In the genomic region with DNA sequence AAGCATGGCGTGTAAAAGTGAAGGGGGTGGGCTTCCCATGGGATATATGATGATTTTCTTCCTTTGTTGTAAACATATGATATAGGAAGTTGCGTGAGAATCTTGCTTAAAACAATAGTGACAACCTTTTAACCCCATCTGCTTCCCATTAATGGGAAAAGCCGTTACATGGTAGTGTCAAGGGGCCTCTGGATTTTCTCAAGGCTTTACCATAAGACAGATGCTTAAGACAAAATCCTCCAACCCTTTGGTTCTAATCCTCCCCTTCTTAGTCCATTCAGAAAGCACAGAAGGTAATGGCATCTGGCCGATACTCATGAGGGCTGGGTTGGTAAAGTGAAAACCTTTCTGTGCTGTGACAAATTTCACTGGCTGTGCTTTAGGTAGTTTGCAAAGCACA, we compare ENCODE assay signal across 21 cellular contexts. TPM values are rescaled to one million over a fixed set of nuclear protein-coding genes. Genes with fewer than 3 reads are reported as not detected.
A peak's percentile ranks its signal among the peaks of the same experiment; 100 is the strongest.
DNase-seq lines count a peak whose midpoint lies in the region; ATAC-seq, FAIRE-seq and TF ChIP-seq lines count a peak whose summit lies in the region.
"Had no signal": no experiment of that assay in that cellular context is flagged by ENCODE, and none has a peak within 500 bp of the region (broad histone marks: within the 10 kb centered on the region; RNA-seq: fewer than 3 reads in every experiment).

No MANE protein-coding gene starts in this region.

- no peaks in the 10 kb centered on the region for H3K36me3 Mint-ChIP-seq in stimulated activated effector memory CD8-positive, alpha-beta T cell treated with anti-CD3 and anti-CD28 coated beads, Interleukin-12 subunit alpha, Interleukin-12 subunit beta, amount 100 ng/mL, for 72 hours
- no peaks in the 10 kb centered on the region for H3K36me3 Mint-ChIP-seq in activated T-cell treated with anti-CD3 and anti-CD28 coated beads, Interleukin-2, amount 50 U/mL, for 4 hours (ENCODE audit: insufficient read depth)
- H3K36me3 Mint-ChIP-seq: naive B cell; stimulated activated naive B cell treated with anti-CD40 and anti-IgM and Interleukin-4, amounts not matched to agents 10 μg/mL and 1 μg/mL and 100 μg/mL, for 72 hours had no signal

- no peak overlapping the region for H3K4me3 Mint-ChIP-seq in stimulated activated effector memory CD8-positive, alpha-beta T cell treated with anti-CD3 and anti-CD28 coated beads, Interleukin-12 subunit alpha, Interleukin-12 subunit beta, amount 100 ng/mL, for 72 hours
- no peak overlapping the region for H3K4me3 Mint-ChIP-seq in activated T-cell treated with anti-CD3 and anti-CD28 coated beads, Interleukin-2, amount 50 U/mL, for 4 hours
- H3K4me3 Mint-ChIP-seq: CD4-positive, CD25-positive, alpha-beta regulatory T cell; effector memory CD8-positive, alpha-beta T cell; immature natural killer cell; naive B cell; stimulated activated naive B cell treated with anti-CD40 and anti-IgM and Interleukin-4, amounts not matched to agents 10 μg/mL and 1 μg/mL and 100 μg/mL, for 72 hours; T-helper 2 cell treated with Interferon-gamma antibody and Interleukin-4, amounts not matched to agents 5 μg/mL and 100 μg/mL, for 36 hours had no signal

- peaks cover 22% of the 10 kb centered on the region for H3K4me1 Mint-ChIP-seq in stimulated activated effector memory CD8-positive, alpha-beta T cell treated with anti-CD3 and anti-CD28 coated beads, Interleukin-12 subunit alpha, Interleukin-12 subunit beta, amount 100 ng/mL, for 72 hours
- H3K4me1 Mint-ChIP-seq in activated T-cell treated with anti-CD3 and anti-CD28 coated beads, Interleukin-2, amount 50 U/mL, for 4 hours (ENCODE audit: low read depth): peaks cover 2% of the 10 kb centered on the region
- H3K4me1 Mint-ChIP-seq: immature natural killer cell; naive B cell; stimulated activated naive B cell treated with anti-CD40 and anti-IgM and Interleukin-4, amounts not matched to agents 10 μg/mL and 1 μg/mL and 100 μg/mL, for 72 hours had no signal

- no peak overlapping the region for H3K4me3 ChIP-seq in right lobe of liver
- no peak overlapping the region for H3K4me3 ChIP-seq in HepG2 (replicated peaks in 1 of 3; ENCODE audit: insufficient read depth in 1 of 3, low read depth in 2 of 3, low read length in 3 of 3)
- no peak overlapping the region for H3K4me3 ChIP-seq in brain microvascular endothelial cell (ENCODE audit: low read depth, low read length)
- H3K4me3 ChIP-seq in foreskin fibroblast (ENCODE audit: low read depth in 1 of 2, low read length in 2 of 2): no peak overlapping the region
- H3K4me3 ChIP-seq: upper lobe of right lung had no signal

- CTCF ChIA-PET in HepG2 (lab: Yijun Ruan, JAX; ENCODE audit: low intra/inter-chr PET ratio, low total read pairs): no interaction called here

- no peaks in the 10 kb centered on the region for H3K79me2 ChIP-seq in HepG2 (ENCODE audit: insufficient read depth, low read length)

- no peaks in the 10 kb centered on the region for H4K20me1 ChIP-seq in HepG2 (ENCODE audit: insufficient read depth, low read length)

- H3K4me1 ChIP-seq in right lobe of liver: peaks cover 0 to 59% (median 0%) of the 10 kb centered on the region in 4 donors
- H3K4me1 ChIP-seq in HepG2 (ENCODE audit: insufficient read depth, low read length): no peaks in the 10 kb centered on the region

- TF ChIP-seq POLR2A in right lobe of liver (IDR thresholded peaks at IDR 0.05) (no peak), HepG2 (IDR thresholded peaks at IDR 0.05; ENCODE audit: insufficient read depth in 1 of 2, low read depth in 2 of 2, low read length in 2 of 2) (no peak)

- intact Hi-C loops in right lobe of liver (cut with DNase I): loop anchor here in 1 of 2 donors (10.0 kb wide), 2 partner anchors 185 to 605 kb away; no protein-coding TSS in a partner anchor
- intact Hi-C loops in HepG2 (cut with micrococcal nuclease; ENCODE audit: unreplicated experiment): loop anchor here (10.0 kb wide), 2 partner anchors 425 to 635 kb away; a partner anchor contains a TSS

- no peak overlapping the region for H2AFZ ChIP-seq in HepG2 (ENCODE audit: low read length)

- TF ChIP-seq CTCF in right lobe of liver (IDR thresholded peaks at IDR 0.05) (no peak), HepG2 (CRISPR knock-in tag; IDR thresholded peaks at IDR 0.05) (no peak), brain microvascular endothelial cell (IDR thresholded peaks at IDR 0.05; ENCODE audit: low read depth, low read length, missing control alignments) (no peak), foreskin fibroblast (IDR thresholded peaks at IDR 0.05; ENCODE audit: low read depth, low read length) (no peak)

- no peak for FAIRE-seq in HepG2 (lab: Jason Lieb, UNC)
- FAIRE-seq: A204.1 had no signal

- ATAC-seq in right lobe of liver: peak in 2 of 4 donors; percentile 8 to 18
- ATAC-seq in HepG2: no peak
- no peak for ATAC-seq in GM21360 (IDR thresholded peaks at IDR 0.05; ENCODE audit: unreplicated experiment)
- ATAC-seq in stimulated activated effector memory CD8-positive, alpha-beta T cell treated with anti-CD3 and anti-CD28 coated beads, Interleukin-12 subunit alpha, Interleukin-12 subunit beta, amount 100 ng/mL, for 72 hours: no peak
- ATAC-seq in activated T-cell treated with anti-CD3 and anti-CD28 coated beads, Interleukin-2, amount 50 U/mL, for 4 hours: no peak
- ATAC-seq: effector memory CD8-positive, alpha-beta T cell; stimulated activated naive B cell treated with anti-CD40 and anti-IgM and Interleukin-4, amounts not matched to agents 10 μg/mL and 1 μg/mL and 100 μg/mL, for 72 hours had no signal

- DNase-seq in right lobe of liver (no peak), HepG2 (ENCODE audit: low spot score) (no peak), brain microvascular endothelial cell (no peak), foreskin fibroblast (peak; percentile 44 to 66), NCI-H187 (lab: John Stamatoyannopoulos, UW) (no peak)
- no peak for DNase-seq in stimulated activated effector memory CD8-positive, alpha-beta T cell treated with anti-CD3 and anti-CD28 coated beads, Interleukin-12 subunit alpha, Interleukin-12 subunit beta, amount 100 ng/mL, for 72 hours (ENCODE audit: low spot score in 2 of 2)
- no peak for DNase-seq in activated T-cell treated with anti-CD3 and anti-CD28 coated beads, Interleukin-2, amount 50 U/mL, for 4 hours
- DNase-seq: activated CD4-positive, CD25-positive, alpha-beta regulatory T cell; activated CD8-positive, alpha-beta memory T cell treated with anti-CD3 and anti-CD28 coated beads for 24 hours; DMS79 treated with DMSO at 0.1 percent for 48 hours; effector memory CD8-positive, alpha-beta T cell; immature natural killer cell; naive B cell; NCI-H1436 treated with DMSO at 0.1 percent for 48 hours; SHP77 treated with DMSO at 0.1 percent for 48 hours; stimulated activated naive B cell treated with anti-CD40 and anti-IgM and Interleukin-4, amounts not matched to agents 10 μg/mL and 1 μg/mL and 100 μg/mL, for 72 hours; upper lobe of right lung had no signal

- POLR2A ChIA-PET in HepG2 (lab: Yijun Ruan, JAX): no interaction called here

- no peaks in the 10 kb centered on the region for H3K36me3 ChIP-seq in right lobe of liver
- no peaks in the 10 kb centered on the region for H3K36me3 ChIP-seq in HepG2 (replicated peaks in 1 of 2; ENCODE audit: control insufficient read depth in 1 of 2, insufficient read depth in 2 of 2, low read length in 2 of 2)
- no peaks in the 10 kb centered on the region for H3K36me3 ChIP-seq in brain microvascular endothelial cell (replicated peaks)
- H3K36me3 ChIP-seq: upper lobe of right lung had no signal

- H3K9me3 ChIP-seq in right lobe of liver (no peaks in the 10 kb centered on the region), HepG2 (ENCODE audit: low read length) (no peaks in the 10 kb centered on the region)
- H3K9me3 ChIP-seq: upper lobe of right lung had no signal

- BruUV-seq in HepG2 (replicated peaks; lab: Mats Ljungman, UMichigan): no TSS peak

- TF ChIP-seq EP300 in HepG2 (IDR thresholded peaks at IDR 0.05; ENCODE audit: low read depth in 2 of 2, low read length in 2 of 2) (no peak), HepG2 (CRISPR knock-in tag; IDR thresholded peaks at IDR 0.05; ENCODE audit: borderline replicate concordance) (no peak)

- no peak for TF ChIP-seq RAD21 in HepG2 (CRISPR knock-in tag; IDR thresholded peaks at IDR 0.05)

- no peak overlapping the region for H3K4me2 ChIP-seq in HepG2 (ENCODE audit: low read depth, low read length)

- H3K27ac Mint-ChIP-seq in stimulated activated effector memory CD8-positive, alpha-beta T cell treated with anti-CD3 and anti-CD28 coated beads, Interleukin-12 subunit alpha, Interleukin-12 subunit beta, amount 100 ng/mL, for 72 hours: no peak overlapping the region
- H3K27ac Mint-ChIP-seq: effector memory CD8-positive, alpha-beta T cell; immature natural killer cell; stimulated activated naive B cell treated with anti-CD40 and anti-IgM and Interleukin-4, amounts not matched to agents 10 μg/mL and 1 μg/mL and 100 μg/mL, for 72 hours; T-helper 2 cell treated with Interferon-gamma antibody and Interleukin-4, amounts not matched to agents 5 μg/mL and 100 μg/mL, for 36 hours had no signal

- no peaks in the 10 kb centered on the region for H3K9me3 Mint-ChIP-seq in stimulated activated effector memory CD8-positive, alpha-beta T cell treated with anti-CD3 and anti-CD28 coated beads, Interleukin-12 subunit alpha, Interleukin-12 subunit beta, amount 100 ng/mL, for 72 hours
- H3K9me3 Mint-ChIP-seq in activated T-cell treated with anti-CD3 and anti-CD28 coated beads, Interleukin-2, amount 50 U/mL, for 4 hours: no peaks in the 10 kb centered on the region
- H3K9me3 Mint-ChIP-seq: CD4-positive, CD25-positive, alpha-beta regulatory T cell; effector memory CD8-positive, alpha-beta T cell; immature natural killer cell; stimulated activated naive B cell treated with anti-CD40 and anti-IgM and Interleukin-4, amounts not matched to agents 10 μg/mL and 1 μg/mL and 100 μg/mL, for 72 hours; T-helper 2 cell treated with Interferon-gamma antibody and Interleukin-4, amounts not matched to agents 5 μg/mL and 100 μg/mL, for 36 hours had no signal

- H3K27ac ChIP-seq in right lobe of liver (peak overlapping the region in 2 of 3 donors; percentile 35 to 50), HepG2 (ENCODE audit: extremely low read length, insufficient read depth, low read length) (no peak overlapping the region), brain microvascular endothelial cell (peak overlapping the region; percentile 68)
- H3K27ac ChIP-seq: upper lobe of right lung had no signal

- in situ Hi-C loops in HepG2 (cut with HindIII; ENCODE audit: extremely low pct_ligation_motif_present, low pct_unique_long_range_greater_than_20kb): loop anchor here (25.0 kb wide), 1 partner anchor 602 kb away; no protein-coding TSS in a partner anchor
- in situ Hi-C loops in brain microvascular endothelial cell (cut with HindIII; ENCODE audit: low pct_ligation_motif_present, low sequenced_read_pairs): no loop called here

- H3K27me3 ChIP-seq in right lobe of liver: no peaks in the 10 kb centered on the region
- peaks cover 1 to 15% of the 10 kb centered on the region in 2 experiments; a peak in 2 of 5 replicates for H3K27me3 ChIP-seq in HepG2 (ENCODE audit: control insufficient read depth in 1 of 2, insufficient read depth in 2 of 2, low read length in 2 of 2)
- H3K27me3 ChIP-seq in brain microvascular endothelial cell (replicated peaks): no peaks in the 10 kb centered on the region
- H3K27me3 ChIP-seq: upper lobe of right lung had no signal

- no peak overlapping the region for H3K9ac ChIP-seq in HepG2 (ENCODE audit: insufficient read depth, low read depth, low read length)

- H3K27me3 Mint-ChIP-seq in activated T-cell treated with anti-CD3 and anti-CD28 coated beads, Interleukin-2, amount 50 U/mL, for 4 hours (ENCODE audit: low read depth): no peaks in the 10 kb centered on the region

- WGBS in right lobe of liver (ENCODE audit: insufficient coverage, low coverage, low lambda C conversion rate, missing lambda C conversion rate): 74% methylated on average over 4 of the region's 4 CpGs
- WGBS in HepG2 (ENCODE audit: low lambda C conversion rate): 6% methylated on average over 4 of the region's 4 CpGs

RNA-seq across cellular contexts. Expression of a gene that starts 25.0 kb away (rescaled TPM):
- total RNA-seq in right lobe of liver (10 to 100 TPM in 5 of 6 experiments, 1 to 10 TPM in 1; 9.7 to 15.0 (median 12.9) TPM), HepG2 (2016; rRNA removed; fragmentation: Illumina TruSeq; extraction: Trizol) (21.6 and 40.0 TPM in 2 replicates)
- total RNA-seq in HepG2 (2016; cell fraction: cytosol; rRNA removed; fragmentation: Illumina TruSeq; extraction: Trizol; ENCODE audit: low read depth): 14.7 and 18.5 TPM in 2 replicates
- total RNA-seq in HepG2 (2016; cell fraction: insoluble cytoplasmic fraction; rRNA removed; fragmentation: Illumina TruSeq; extraction: Trizol): 21.8 and 34.1 TPM in 2 replicates
- 37.4 and 40.6 TPM in 2 replicates for total RNA-seq in HepG2 (2016; cell fraction: membrane; rRNA removed; fragmentation: Illumina TruSeq; extraction: Trizol)
- total RNA-seq in HepG2 (2016; cell fraction: nucleus; rRNA removed; fragmentation: Illumina TruSeq; extraction: Trizol): 10.6 and 11.0 TPM in 2 replicates
- polyA plus RNA-seq in HepG2 (2011; rRNA removed): 15.6 and 18.3 TPM in 2 replicates
- polyA plus RNA-seq in HepG2 (2011; cell fraction: cytosol; rRNA removed): 6.7 and 10.0 TPM in 2 replicates
- polyA plus RNA-seq in HepG2 (2011; cell fraction: nucleus; rRNA removed): 2.0 and 3.6 TPM in 2 replicates
- polyA plus RNA-seq in HepG2 (2012): 23.4 and 26.6 TPM in 2 replicates
- polyA plus RNA-seq in HepG2 (2016; cell fraction: cytosol; fragmentation: Illumina TruSeq; extraction: Trizol; ENCODE audit: low read depth): 53.4 and 78.8 TPM in 2 replicates
- polyA plus RNA-seq in HepG2 (2016; cell fraction: insoluble cytoplasmic fraction; fragmentation: Illumina TruSeq; extraction: Trizol; ENCODE audit: low read depth): 73.2 and 81.4 TPM in 2 replicates
- 73.1 and 94.3 TPM in 2 replicates for polyA plus RNA-seq in HepG2 (2016; cell fraction: membrane; fragmentation: Illumina TruSeq; extraction: Trizol; ENCODE audit: low read depth)
- 30.4 and 35.4 TPM in 2 replicates for polyA plus RNA-seq in HepG2 (2016; cell fraction: nucleus; fragmentation: Illumina TruSeq; extraction: Trizol; ENCODE audit: insufficient read depth, low read depth)
- 5.6 and 6.9 TPM in 2 replicates for polyA minus RNA-seq in HepG2 (2011; rRNA and poly(A)+ RNA removed; ENCODE audit: low replicate concordance)
- polyA minus RNA-seq in HepG2 (2011; cell fraction: cytosol; rRNA and poly(A)+ RNA removed): 6.9 and 8.9 TPM in 2 replicates
- polyA minus RNA-seq in HepG2 (2011; cell fraction: nucleus; rRNA and poly(A)+ RNA removed): 6.0 and 7.2 TPM in 2 replicates
- 10 to 100 TPM; 30.2 to 37.9 (median 33.4) TPM for total RNA-seq in activated T-cell treated with anti-CD3 and anti-CD28 coated beads, Interleukin-2, amount 50 U/mL, for 4 hours

RNA-seq across cellular contexts. Expression of a gene that starts 25.2 kb away (rescaled TPM):
- total RNA-seq in right lobe of liver: 10 to 100 TPM in 5 of 6 experiments, 1 to 10 TPM in 1; 8.1 to 27.2 (median 16.2) TPM
- 18.8 and 25.2 TPM in 2 replicates for total RNA-seq in HepG2 (2016; rRNA removed; fragmentation: Illumina TruSeq; extraction: Trizol)
- 25.2 and 28.2 TPM in 2 replicates for total RNA-seq in HepG2 (2016; cell fraction: cytosol; rRNA removed; fragmentation: Illumina TruSeq; extraction: Trizol; ENCODE audit: low read depth)
- 19.7 and 23.1 TPM in 2 replicates for total RNA-seq in HepG2 (2016; cell fraction: insoluble cytoplasmic fraction; rRNA removed; fragmentation: Illumina TruSeq; extraction: Trizol)
- 13.5 and 18.2 TPM in 2 replicates for total RNA-seq in HepG2 (2016; cell fraction: membrane; rRNA removed; fragmentation: Illumina TruSeq; extraction: Trizol)
- total RNA-seq in HepG2 (2016; cell fraction: nucleus; rRNA removed; fragmentation: Illumina TruSeq; extraction: Trizol): 38.3 and 44.7 TPM in 2 replicates
- polyA plus RNA-seq in HepG2 (2011; rRNA removed): 8.8 and 9.9 TPM in 2 replicates
- 6.6 and 8.2 TPM in 2 replicates for polyA plus RNA-seq in HepG2 (2011; cell fraction: cytosol; rRNA removed)
- 10.2 and 12.1 TPM in 2 replicates for polyA plus RNA-seq in HepG2 (2011; cell fraction: nucleus; rRNA removed)
- polyA plus RNA-seq in HepG2 (2012): 7.0 and 7.7 TPM in 2 replicates
- 1.7 and 3.2 TPM in 2 replicates for polyA plus RNA-seq in HepG2 (2016; cell fraction: cytosol; fragmentation: Illumina TruSeq; extraction: Trizol; ENCODE audit: low read depth)
- 19.0 and 22.1 TPM in 2 replicates for polyA plus RNA-seq in HepG2 (2016; cell fraction: insoluble cytoplasmic fraction; fragmentation: Illumina TruSeq; extraction: Trizol; ENCODE audit: low read depth)
- polyA plus RNA-seq in HepG2 (2016; cell fraction: membrane; fragmentation: Illumina TruSeq; extraction: Trizol; ENCODE audit: low read depth): 4.3 and 6.7 TPM in 2 replicates
- polyA plus RNA-seq in HepG2 (2016; cell fraction: nucleus; fragmentation: Illumina TruSeq; extraction: Trizol; ENCODE audit: insufficient read depth, low read depth): 12.2 and 14.2 TPM in 2 replicates
- polyA minus RNA-seq in HepG2 (2011; rRNA and poly(A)+ RNA removed; ENCODE audit: low replicate concordance): 24.6 and 49.5 TPM in 2 replicates
- 5.4 and 6.4 TPM in 2 replicates for polyA minus RNA-seq in HepG2 (2011; cell fraction: cytosol; rRNA and poly(A)+ RNA removed)
- 64.5 and 66.2 TPM in 2 replicates for polyA minus RNA-seq in HepG2 (2011; cell fraction: nucleus; rRNA and poly(A)+ RNA removed)
- 10 to 100 TPM; 24.6 to 25.5 (median 24.8) TPM for total RNA-seq in activated T-cell treated with anti-CD3 and anti-CD28 coated beads, Interleukin-2, amount 50 U/mL, for 4 hours

Comparison
In these comparisons a context has a peak if more than half of its experiments do, and no peak if none do; other contexts are left out.
1. DNase-seq: peak in foreskin fibroblast (2 of 2); none in right lobe of liver (0 of 3), HepG2 (single experiment), brain microvascular endothelial cell (single experiment), NCI-H187 (0 of 2), stimulated activated effector memory CD8-positive, alpha-beta T cell treated with anti-CD3 and anti-CD28 coated beads, Interleukin-12 subunit alpha, Interleukin-12 subunit beta, amount 100 ng/mL, for 72 hours (0 of 2) and activated T-cell treated with anti-CD3 and anti-CD28 coated beads, Interleukin-2, amount 50 U/mL, for 4 hours (single experiment).